ENCODE assay signal across 25 cellular contexts in genomic region chr3:41265011-41265545, GRCh38.
DNase-seq lines count a peak whose midpoint lies in the region; ATAC-seq, FAIRE-seq and TF ChIP-seq lines count a peak whose summit lies in the region.
"Had no signal": no experiment of that assay in that cellular context is flagged by ENCODE, and none has a peak within 500 bp of the region (broad histone marks: within the 10 kb centered on the region; RNA-seq: fewer than 3 reads in every experiment).

No MANE protein-coding gene starts in this region.

- H3K27ac ChIP-seq in HepG2 (ENCODE audit: extremely low read length, insufficient read depth, low read length), result peak overlapping the region; percentile 81
- H3K27ac ChIP-seq: gastroesophageal sphincter, neural progenitor cell, right lobe of liver, testis had no signal

- intact Hi-C loops in Calu3 (cut with micrococcal nuclease; ENCODE audit: unreplicated experiment) (no loop called here), HepG2 (cut with micrococcal nuclease; ENCODE audit: unreplicated experiment) (no loop called here)

- WGBS in HepG2 (ENCODE audit: low lambda C conversion rate), result 97% methylated on average over 5 of the region's 11 CpGs

- no peak overlapping the region for H3K4me3 Mint-ChIP-seq in Calu3 (ENCODE audit: low read depth, unreplicated experiment)
- H3K4me3 Mint-ChIP-seq: activated naive CD8-positive, alpha-beta T cell treated with anti-CD3 and anti-CD28 coated beads, Interleukin-2, amount 10 ng/mL, durations not matched to agents 7 days and 5 days; endodermal cell; IgD-negative memory B cell; neural progenitor cell had no signal

- no peaks in the 10 kb centered on the region for H3K9me3 ChIP-seq in HepG2 (ENCODE audit: low read length)
- H3K9me3 ChIP-seq: gastroesophageal sphincter, HAP-1, right lobe of liver, testis had no signal

- POLR2A ChIA-PET in HepG2 (lab: Yijun Ruan, JAX), result interaction anchor here (0.8 to 1.8 kb wide), 5 partner anchors 11 to 66 kb away, joined by 3 to 6 read pairs (median 4); partner anchors contain the start of gene CTNNB1

- no peak for TF ChIP-seq CTCF in Calu3 (IDR thresholded peaks at IDR 0.05; ENCODE audit: unreplicated experiment)
- no peak for TF ChIP-seq CTCF in astrocyte of the spinal cord (IDR thresholded peaks at IDR 0.05; ENCODE audit: low read depth, low read length)
- TF ChIP-seq CTCF in HepG2 (CRISPR knock-in tag; IDR thresholded peaks at IDR 0.05), result no peak

- TF ChIP-seq EP300 in HepG2 (IDR thresholded peaks at IDR 0.05; ENCODE audit: low read depth in 2 of 2, low read length in 2 of 2) (no peak), HepG2 (CRISPR knock-in tag; IDR thresholded peaks at IDR 0.05; ENCODE audit: borderline replicate concordance) (no peak)

- H3K4me3 ChIP-seq in astrocyte of the spinal cord (ENCODE audit: low read depth, low read length) (no peak overlapping the region), HepG2 (replicated peaks in 1 of 3; ENCODE audit: insufficient read depth in 1 of 3, low read depth in 2 of 3, low read length in 3 of 3) (no peak overlapping the region)
- H3K4me3 ChIP-seq: gastroesophageal sphincter, HAP-1, lung, neural progenitor cell, right lobe of liver, testis had no signal

- no peaks in the 10 kb centered on the region for H3K27me3 ChIP-seq in HepG2 (ENCODE audit: control insufficient read depth in 1 of 2, insufficient read depth in 2 of 2, low read length in 2 of 2)
- H3K27me3 ChIP-seq: gastroesophageal sphincter, neural progenitor cell, right lobe of liver, testis had no signal

- CTCF ChIA-PET in Calu3 (lab: Charles Lee), result no interaction called here
- CTCF ChIA-PET in HepG2 (lab: Yijun Ruan, JAX; ENCODE audit: low intra/inter-chr PET ratio, low total read pairs), result no interaction called here

- peaks cover 3% of the 10 kb centered on the region for H3K9me3 Mint-ChIP-seq in Calu3 (ENCODE audit: low read depth, unreplicated experiment)
- H3K9me3 Mint-ChIP-seq: neural progenitor cell had no signal

- in situ Hi-C loops in astrocyte of the spinal cord (cut with HindIII; ENCODE audit: low sequenced_read_pairs), result no loop called here
- in situ Hi-C loops in HepG2 (cut with HindIII; ENCODE audit: extremely low pct_ligation_motif_present, low pct_unique_long_range_greater_than_20kb), result no loop called here

- no peaks in the 10 kb centered on the region for H4K20me1 ChIP-seq in HepG2 (ENCODE audit: insufficient read depth, low read length)

- no peak overlapping the region for H3K27ac Mint-ChIP-seq in Calu3 (ENCODE audit: unreplicated experiment)
- H3K27ac Mint-ChIP-seq: activated naive CD8-positive, alpha-beta T cell treated with anti-CD3 and anti-CD28 coated beads, Interleukin-2, amount 10 ng/mL, durations not matched to agents 7 days and 5 days; endodermal cell; IgD-negative memory B cell; neural progenitor cell had no signal

- FAIRE-seq in HepG2 (lab: Jason Lieb, UNC), result no peak

- TF ChIP-seq RAD21 in HepG2 (CRISPR knock-in tag; IDR thresholded peaks at IDR 0.05), result no peak

- peaks cover 23% of the 10 kb centered on the region for H3K4me1 Mint-ChIP-seq in Calu3 (ENCODE audit: low read depth, unreplicated experiment)
- H3K4me1 Mint-ChIP-seq: activated naive CD8-positive, alpha-beta T cell treated with anti-CD3 and anti-CD28 coated beads, Interleukin-2, amount 10 ng/mL, durations not matched to agents 7 days and 5 days; IgD-negative memory B cell had no signal

- DNase-seq in Calu3 (peak; percentile 17), HT1080 (ENCODE audit: low read depth) (peak; percentile 70), astrocyte of the spinal cord (ENCODE audit: low read depth, low spot score) (peak; percentile 66), HepG2 (ENCODE audit: low spot score) (no peak), dedifferentiated amniotic fluid mesenchymal stem cell (ENCODE audit: extremely low spot score) (no peak)
- no peak for DNase-seq in activated effector memory CD4-positive, alpha-beta T cell treated with anti-CD3 and anti-CD28 coated beads, Interleukin-2, amount 50 U/mL, for 16 hours
- DNase-seq: activated CD4-positive, alpha-beta T cell treated with anti-CD3 and anti-CD28 coated beads, Interleukin-2, amount 50 U/mL, for 4 hours; activated naive CD8-positive, alpha-beta T cell treated with anti-CD3 and anti-CD28 coated beads, Interleukin-2, amount 10 ng/mL, durations not matched to agents 7 days and 5 days; activated T-cell treated with anti-CD3 and anti-CD28 coated beads, Interleukin-2, amount 50 U/mL, for 1 hour; C1 segment of cervical spinal cord; central memory CD4-positive, alpha-beta T cell; DND-41; endodermal cell; NCI-H1417 treated with DMSO at 0.1 percent for 48 hours; right lobe of liver; stimulated activated CD4-positive, alpha-beta T cell treated with anti-CD3 and anti-CD28 coated beads, Interleukin-2, amount 100 ng/mL, for 48 hours; stimulated activated CD8-positive, alpha-beta memory T cell treated with anti-CD3 and anti-CD28 coated beads, Interleukin-4, amount 100 ng/mL, for 48 hours; testis had no signal

- peaks cover 0 to 2% of the 10 kb centered on the region in 2 experiments; a peak in 2 of 5 replicates for H3K36me3 ChIP-seq in HepG2 (replicated peaks in 1 of 2; ENCODE audit: control insufficient read depth in 1 of 2, insufficient read depth in 2 of 2, low read length in 2 of 2)
- H3K36me3 ChIP-seq: gastroesophageal sphincter, HAP-1, neural progenitor cell, right lobe of liver had no signal

- no peaks in the 10 kb centered on the region for H3K36me3 Mint-ChIP-seq in Calu3 (ENCODE audit: insufficient read depth, unreplicated experiment)
- H3K36me3 Mint-ChIP-seq: activated naive CD8-positive, alpha-beta T cell treated with anti-CD3 and anti-CD28 coated beads, Interleukin-2, amount 10 ng/mL, durations not matched to agents 7 days and 5 days; neural progenitor cell had no signal

- ATAC-seq in HepG2 (no peak), HG02885 (IDR thresholded peaks at IDR 0.05; ENCODE audit: poor library complexity, unreplicated experiment) (no peak), GM19395 (IDR thresholded peaks at IDR 0.05; ENCODE audit: unreplicated experiment) (no peak)
- ATAC-seq: gastroesophageal sphincter had no signal

- peaks cover 8% of the 10 kb centered on the region for H3K79me2 ChIP-seq in HepG2 (ENCODE audit: insufficient read depth, low read length)

- BruUV-seq in Calu3 (replicated peaks; lab: Mats Ljungman, UMichigan) (no TSS peak), HepG2 (replicated peaks; lab: Mats Ljungman, UMichigan) (no TSS peak)

- H3K27me3 Mint-ChIP-seq in Calu3 (ENCODE audit: unreplicated experiment), result no peaks in the 10 kb centered on the region
- H3K27me3 Mint-ChIP-seq: activated naive CD8-positive, alpha-beta T cell treated with anti-CD3 and anti-CD28 coated beads, Interleukin-2, amount 10 ng/mL, durations not matched to agents 7 days and 5 days; IgD-negative memory B cell had no signal

- TF ChIP-seq POLR2A in HepG2 (IDR thresholded peaks at IDR 0.05; ENCODE audit: insufficient read depth in 1 of 2, low read depth in 2 of 2, low read length in 2 of 2), result no peak

- no peak overlapping the region for H2AFZ ChIP-seq in HepG2 (ENCODE audit: low read length)
- H2AFZ ChIP-seq: neural progenitor cell had no signal

- H3K4me1 ChIP-seq in HepG2 (ENCODE audit: insufficient read depth, low read length), result peaks cover 60% of the 10 kb centered on the region
- H3K4me1 ChIP-seq: gastroesophageal sphincter, HAP-1, neural progenitor cell, right lobe of liver, testis had no signal

- H3K4me2 ChIP-seq in HepG2 (ENCODE audit: low read depth, low read length), result no peak overlapping the region
- H3K4me2 ChIP-seq: neural progenitor cell had no signal

- H3K9ac ChIP-seq in HepG2 (ENCODE audit: insufficient read depth, low read depth, low read length), result no peak overlapping the region
- H3K9ac ChIP-seq: neural progenitor cell had no signal

TF ChIP-seq in HepG2, 621 proteins besides CTCF, POLR2A, EP300 and RAD21 (continues in another document):
- no peak for TF ChIP-seq ZNF557 (CRISPR knock-in tag; IDR thresholded peaks at IDR 0.05)
- 0 out of 2 replicates have a peak, but pooled peaks have one; percentile 21 for TF ChIP-seq ZBTB4 (CRISPR knock-in tag; IDR thresholded peaks at IDR 0.05; ENCODE audit: borderline replicate concordance)
- 0 out of 2 replicates have a peak, but pooled peaks have one; percentile 18 for TF ChIP-seq TFAP4 (IDR thresholded peaks at IDR 0.05; ENCODE audit: borderline replicate concordance, low read depth)

Comparison
In these comparisons a context has a peak if more than half of its experiments do, and no peak if none do; other contexts are left out.
1. DNase-seq: peak in Calu3 (single experiment), HT1080 (single experiment) and astrocyte of the spinal cord (single experiment); none in HepG2 (single experiment), activated effector memory CD4-positive, alpha-beta T cell treated with anti-CD3 and anti-CD28 coated beads, Interleukin-2, amount 50 U/mL, for 16 hours (single experiment) and dedifferentiated amniotic fluid mesenchymal stem cell (single experiment).